ENCODE assay signal across 13 cellular contexts in genomic region chr3:189288348-189289235, GRCh38.
DNase-seq lines count a peak whose midpoint lies in the region; ATAC-seq, FAIRE-seq and TF ChIP-seq lines count a peak whose summit lies in the region.
"Had no signal": no experiment of that assay in that cellular context is flagged by ENCODE, and none has a peak within 500 bp of the region (broad histone marks: within the 10 kb centered on the region; RNA-seq: fewer than 3 reads in every experiment).

No MANE protein-coding gene starts in this region.

- POLR2A ChIA-PET in GM12878 (lab: Charles Lee): interaction anchor here (1.4 kb wide), 1 partner anchor 10 kb away, joined by 3 read pairs; no protein-coding TSS in a partner anchor

- SMC1A ChIA-PET in GM12878 (lab: Charles Lee; ENCODE audit: uncharacterized antibody, unreplicated experiment): interaction anchor here (0.9 to 3.4 kb wide), 11 partner anchors 11 to 659 kb away, joined by 3 to 17 read pairs (median 5); no protein-coding TSS in a partner anchor

- H3K27ac ChIP-seq in GM12878 (ENCODE audit: control insufficient read depth, insufficient read depth): peak overlapping the region; percentile 72
- H3K27ac ChIP-seq in gastrocnemius medialis: no peak overlapping the region
- H3K27ac ChIP-seq in thyroid gland: no peak overlapping the region
- H3K27ac ChIP-seq: 22Rv1, testis had no signal

- H3K79me2 ChIP-seq in GM12878 (ENCODE audit: control insufficient read depth, insufficient read depth, low read length): no peaks in the 10 kb centered on the region

- peak overlapping the region; percentile 70 for H3K4me2 ChIP-seq in GM12878 (ENCODE audit: control insufficient read depth, insufficient read depth)

- TF ChIP-seq RAD21 in GM12878 (IDR thresholded peaks at IDR 0.05; ENCODE audit: insufficient read depth, low read depth, low read length): peak; percentile 10; the same call in 1 of the 2 replicates

- DNase-seq in NCI-H146 (lab: John Stamatoyannopoulos, UW): peak; percentile 31
- DNase-seq in NCI-H146 treated with DMSO at 0.1 percent for 48 hours (lab: John Stamatoyannopoulos, UW; ENCODE audit: unreplicated experiment): no peak
- peak; percentile 73 for DNase-seq in GM12878 (ENCODE audit: low read depth, low spot score)
- DNase-seq in T1000 (lab: John Stamatoyannopoulos, UW): no peak
- DNase-seq in gastrocnemius medialis: no peak
- DNase-seq in thyroid gland: no peak
- DNase-seq: activated CD4-positive, CD25-positive, alpha-beta regulatory T cell; mesendoderm; testis had no signal

- peak; percentile 94 for ATAC-seq in GM21526 (IDR thresholded peaks at IDR 0.05; ENCODE audit: low FRiP score, unreplicated experiment)
- ATAC-seq in HG03139 (IDR thresholded peaks at IDR 0.05; ENCODE audit: unreplicated experiment): peak; percentile 91
- peak; percentile 90 for ATAC-seq in GM12878
- no peak for ATAC-seq in gastrocnemius medialis

- H4K20me1 ChIP-seq in GM12878 (ENCODE audit: control insufficient read depth, insufficient read depth): no peaks in the 10 kb centered on the region

- H3K9me3 ChIP-seq in GM12878 (replicated peaks; ENCODE audit: control insufficient read depth, insufficient read depth, low read length): no peaks in the 10 kb centered on the region
- H3K9me3 ChIP-seq in gastrocnemius medialis: no peaks in the 10 kb centered on the region
- H3K9me3 ChIP-seq in thyroid gland: no peaks in the 10 kb centered on the region
- H3K9me3 ChIP-seq: testis had no signal

- H3K4me3 ChIP-seq in GM12878: peak overlapping the region; percentile 60
- no peak overlapping the region for H3K4me3 ChIP-seq in gastrocnemius medialis
- no peak overlapping the region for H3K4me3 ChIP-seq in thyroid gland (replicated peaks in 1 of 3)
- H3K4me3 ChIP-seq: testis had no signal

- in situ Hi-C loops in GM12878 (cut with MboI) (no loop called here), gastrocnemius medialis (cut with MboI; ENCODE audit: low sequenced_read_pairs in 4 of 4) (loop anchor here in 1 of 4 donors (25.0 kb wide), 1 partner anchor 649 kb away; no protein-coding TSS in a partner anchor)

- no peak for TF ChIP-seq POLR2A in GM12878 (IDR thresholded peaks at IDR 0.05; ENCODE audit: low read depth, low read length)
- TF ChIP-seq POLR2A in gastrocnemius medialis (IDR thresholded peaks at IDR 0.05): no peak
- TF ChIP-seq POLR2A in thyroid gland (IDR thresholded peaks at IDR 0.05): no peak

- BruUV-seq in GM12878 (replicated peaks; lab: Mats Ljungman, UMichigan): no TSS peak

- CTCF ChIA-PET in GM12878 (lab: Yijun Ruan, JAX): interaction anchor here (0.6 to 1.5 kb wide), 7 partner anchors 11 to 660 kb away, joined by 3 to 6 read pairs (median 3); no protein-coding TSS in a partner anchor

- intact Hi-C loops in GM12878 (cut with micrococcal nuclease; ENCODE audit: unreplicated experiment) (loop anchor here (1.0 to 5.0 kb wide), 3 partner anchors 36 to 104 kb away; no protein-coding TSS in a partner anchor), gastrocnemius medialis (cut with DNase I; ENCODE audit: low total_unique reads) (no loop called here), thyroid gland (cut with DNase I) (no loop called here)

- H3K27me3 ChIP-seq in GM12878 (replicated peaks in 1 of 2; ENCODE audit: control insufficient read depth in 2 of 2, insufficient read depth in 2 of 2, low read length in 1 of 2) (peaks cover 0 to 2% of the 10 kb centered on the region in 2 experiments; a peak in 1 of 4 replicates), gastrocnemius medialis (no peaks in the 10 kb centered on the region), thyroid gland (no peaks in the 10 kb centered on the region)
- H3K27me3 ChIP-seq: testis had no signal

- H3K4me1 ChIP-seq in GM12878 (ENCODE audit: control insufficient read depth, insufficient read depth, low read length): peaks cover 31% of the 10 kb centered on the region
- H3K4me1 ChIP-seq in gastrocnemius medialis: no peaks in the 10 kb centered on the region
- H3K4me1 ChIP-seq in thyroid gland: no peaks in the 10 kb centered on the region
- H3K4me1 ChIP-seq: testis had no signal

- TF ChIP-seq EP300 in GM12878 (IDR thresholded peaks at IDR 0.05; ENCODE audit: borderline replicate concordance in 1 of 2, control insufficient read depth in 1 of 2, low read depth in 2 of 2, low read length in 2 of 2): peak; percentile 58 to 70; a peak in 3 of 4 replicates

- H2AFZ ChIP-seq in GM12878 (ENCODE audit: control insufficient read depth, low read depth, low read length): peak overlapping the region; percentile 14; the same call in 1 of the 2 replicates

- under 1% methylated on average over 7 of the region's 7 CpGs for WGBS in GM12878 (ENCODE audit: insufficient coverage, insufficient replicate concordance, low lambda C conversion rate, missing lambda C conversion rate)
- WGBS in thyroid gland, 2 donors: 84 to 90% methylated on average over 7 of the region's 7 CpGs

- FAIRE-seq in GM12878 (lab: Jason Lieb, UNC): peak; percentile 98
- FAIRE-seq: bronchial epithelial cell had no signal

- TF ChIP-seq CTCF in GM12878 (IDR thresholded peaks at IDR 0.05 in 2 of 3, conservative IDR thresholded peaks at IDR 0.05 in 1 of 3; ENCODE audit: control insufficient read depth in 2 of 3, extremely low read depth in 1 of 3, insufficient read depth in 1 of 3, low read depth in 3 of 3, low read length in 3 of 3) (no peak), gastrocnemius medialis (IDR thresholded peaks at IDR 0.05 in 4 of 5, conservative IDR thresholded peaks at IDR 0.05 in 1 of 5) (no peak), thyroid gland (IDR thresholded peaks at IDR 0.05) (no peak)

- H3K36me3 ChIP-seq in GM12878 (ENCODE audit: control insufficient read depth in 2 of 2, insufficient read depth in 2 of 2, low read length in 1 of 2) (no peaks in the 10 kb centered on the region), gastrocnemius medialis (no peaks in the 10 kb centered on the region), thyroid gland (no peaks in the 10 kb centered on the region)

- peak overlapping the region; percentile 54 for H3K9ac ChIP-seq in GM12878 (ENCODE audit: control insufficient read depth, insufficient read depth, low read length)

- RAD21 ChIA-PET in GM12878 (lab: Charles Lee; ENCODE audit: unreplicated experiment): interaction anchor here (0.9 to 2.0 kb wide), 10 partner anchors 12 to 660 kb away, joined by 3 to 7 read pairs (median 4); no protein-coding TSS in a partner anchor

TF ChIP-seq in GM12878, 131 proteins besides CTCF, POLR2A, EP300 and RAD21 (continues in another document):
- TF ChIP-seq HDAC2 (IDR thresholded peaks at IDR 0.05): no peak
- no peak for TF ChIP-seq ZSCAN29 (IDR thresholded peaks at IDR 0.05)
- TF ChIP-seq CEBPB (IDR thresholded peaks at IDR 0.05; ENCODE audit: borderline replicate concordance in 1 of 2, low read depth in 2 of 2, low read length in 2 of 2): peak in 1 of 2 experiments; percentile 51; a peak in 1 of 4 replicates
- TF ChIP-seq E2F4 (IDR thresholded peaks at IDR 0.05; ENCODE audit: low read depth, low read length): no peak
- TF ChIP-seq MTA2 (IDR thresholded peaks at IDR 0.05; ENCODE audit: low read depth): peak; percentile 69
- 0 out of 2 replicates have a peak, but pooled peaks have one; percentile 62 for TF ChIP-seq DPF2 (IDR thresholded peaks at IDR 0.05)
- TF ChIP-seq PML (IDR thresholded peaks at IDR 0.05; ENCODE audit: low read length): 0 out of 2 replicates have a peak, but pooled peaks have one; percentile 63
- TF ChIP-seq SPI1 (IDR thresholded peaks at IDR 0.05; ENCODE audit: borderline replicate concordance, insufficient read depth, low read depth, low read length): no peak
- no peak for TF ChIP-seq NRF1 (conservative IDR thresholded peaks at IDR 0.05; ENCODE audit: low read depth, low read length)
- TF ChIP-seq NFYA (IDR thresholded peaks at IDR 0.05; ENCODE audit: borderline replicate concordance, low read depth, low read length): no peak
- TF ChIP-seq MXI1 (IDR thresholded peaks at IDR 0.05; ENCODE audit: low read depth, low read length): no peak
- TF ChIP-seq STAT1 (conservative IDR thresholded peaks at IDR 0.05): no peak
- 0 out of 2 replicates have a peak, but pooled peaks have one; percentile 40 for TF ChIP-seq ASH2L (IDR thresholded peaks at IDR 0.05; ENCODE audit: borderline replicate concordance, low read depth)
- no peak for TF ChIP-seq ZNF274 (IDR thresholded peaks at IDR 0.05; ENCODE audit: insufficient read depth, insufficient read length)
- no peak for TF ChIP-seq TARDBP (IDR thresholded peaks at IDR 0.05; ENCODE audit: borderline replicate concordance)
- TF ChIP-seq ATF3 (IDR thresholded peaks at IDR 0.05; ENCODE audit: borderline replicate concordance, extremely low read depth, low read depth, low read length): no peak
- no peak for TF ChIP-seq PAX8 (IDR thresholded peaks at IDR 0.05)
- TF ChIP-seq GABPA (IDR thresholded peaks at IDR 0.05; ENCODE audit: low read depth): peak; percentile 47; the same call in 1 of the 2 replicates

Comparison
In these comparisons a context has a peak if more than half of its experiments do, and no peak if none do; other contexts are left out.
1. DNase-seq: peak in NCI-H146 (single experiment) and GM12878 (single experiment); none in NCI-H146 treated with DMSO at 0.1 percent for 48 hours (single experiment), T1000 (single experiment), gastrocnemius medialis (0 of 2) and thyroid gland (0 of 2).
2. ATAC-seq: peak in GM21526 (single experiment), HG03139 (single experiment) and GM12878 (single experiment); none in gastrocnemius medialis (0 of 2).